26 cellular contexts compared by ENCODE assay signal in genomic region chr7:41582116-41582515, GRCh38.
"Had no signal": no experiment of that assay in that cellular context is flagged by ENCODE, and none has a peak within 500 bp of the region (broad histone marks: within the 10 kb centered on the region; RNA-seq: fewer than 3 reads in every experiment).

No MANE protein-coding gene starts in this region.

- H3K9me3 Mint-ChIP-seq: activated CD8-positive, alpha-beta T cell treated with anti-CD3 and anti-CD28 coated beads for 36 hours; nephron; stimulated activated naive CD8-positive, alpha-beta T cell treated with anti-CD3 and anti-CD28 coated beads, Interleukin-15, Interleukin-2, amounts not matched to agents 100 ng/mL and 50 ng/mL, for 24 hours; type B pancreatic cell had no signal

- H3K36me3 Mint-ChIP-seq: activated naive CD4-positive, alpha-beta T cell treated with anti-CD3 and anti-CD28 coated beads, Interleukin-2, amount 50 U/mL, for 24 hours; type B pancreatic cell; WTC11 had no signal

- H3K4me3 ChIP-seq: body of pancreas, cardiac muscle cell, coronary artery, esophagus muscularis mucosa, thoracic aorta, uterus had no signal

- DNase-seq: activated CD4-positive, alpha-beta T cell treated with anti-CD3 and anti-CD28 coated beads for 1 hour; activated CD4-positive, alpha-beta T cell treated with anti-CD3 and anti-CD28 coated beads, Interleukin-2, amount 50 U/mL, for 1 hour; activated CD8-positive, alpha-beta T cell treated with anti-CD3 and anti-CD28 coated beads for 36 hours; activated naive CD8-positive, alpha-beta T cell treated with anti-CD3 and anti-CD28 coated beads, Interleukin-2, amount 50 U/mL, for 24 hours; activated T-cell treated with anti-CD3 and anti-CD28 coated beads, Interleukin-2, amount 50 U/mL, for 48 hours; anterior cingulate cortex; body of pancreas; cerebellar nuclear complex; left ventricle myocardium superior; posterior cingulate gyrus; stimulated activated CD4-positive, alpha-beta T cell treated with anti-CD3 and anti-CD28 coated beads, Interleukin-12 subunit alpha, Interleukin-12 subunit beta, amount 100 ng/mL, for 4 hours; stimulated activated CD4-positive, alpha-beta T cell treated with anti-CD3 and anti-CD28 coated beads, Interleukin-4, amount 100 ng/mL, for 1 hour; SW 1271; T1000; uterus had no signal

- H3K27me3 ChIP-seq: body of pancreas, cardiac muscle cell, esophagus muscularis mucosa, uterus had no signal

- H3K36me3 ChIP-seq: cardiac muscle cell, esophagus muscularis mucosa, thoracic aorta, uterus had no signal

- H3K4me1 Mint-ChIP-seq: activated naive CD4-positive, alpha-beta T cell treated with anti-CD3 and anti-CD28 coated beads, Interleukin-2, amount 50 U/mL, for 24 hours; activated naive CD8-positive, alpha-beta T cell treated with anti-CD3 and anti-CD28 coated beads, Interleukin-2, amount 50 U/mL, for 24 hours; WTC11 had no signal

- H3K27ac ChIP-seq: body of pancreas, cardiac muscle cell, coronary artery, esophagus muscularis mucosa, thoracic aorta, uterus had no signal

- H3K27ac Mint-ChIP-seq: activated CD8-positive, alpha-beta T cell treated with anti-CD3 and anti-CD28 coated beads for 36 hours; activated naive CD4-positive, alpha-beta T cell treated with anti-CD3 and anti-CD28 coated beads, Interleukin-2, amount 50 U/mL, for 24 hours; activated naive CD8-positive, alpha-beta T cell treated with anti-CD3 and anti-CD28 coated beads, Interleukin-2, amount 50 U/mL, for 24 hours; activated T-helper 2 cell treated with anti-CD3 and anti-CD28 coated beads, Interferon-gamma antibody, Interleukin-2, Interleukin-4, amounts not matched to agents 10 μg/mL and 5 μg/mL and 100 μg/mL, durations not matched to agents 14 hours and 24 hours and 36 hours; stimulated activated naive CD8-positive, alpha-beta T cell treated with anti-CD3 and anti-CD28 coated beads, Interleukin-15, Interleukin-2, amounts not matched to agents 100 ng/mL and 50 ng/mL, for 24 hours; T-helper 1 cell treated with Interleukin-12 subunit alpha and Interleukin-12 subunit beta and Interleukin-4 antibody, amounts not matched to agents 30 μg/mL and 1 μg/mL, for 36 hours; type B pancreatic cell; WTC11 had no signal

- H3K9me3 ChIP-seq: body of pancreas, esophagus muscularis mucosa, thoracic aorta, uterus had no signal

- H3K27me3 Mint-ChIP-seq: activated CD8-positive, alpha-beta T cell treated with anti-CD3 and anti-CD28 coated beads for 36 hours; activated naive CD4-positive, alpha-beta T cell treated with anti-CD3 and anti-CD28 coated beads, Interleukin-2, amount 50 U/mL, for 24 hours; stimulated activated naive CD8-positive, alpha-beta T cell treated with anti-CD3 and anti-CD28 coated beads, Interleukin-15, Interleukin-2, amounts not matched to agents 100 ng/mL and 50 ng/mL, for 24 hours; type B pancreatic cell had no signal

- H3K4me3 Mint-ChIP-seq: activated CD8-positive, alpha-beta T cell treated with anti-CD3 and anti-CD28 coated beads for 36 hours; activated naive CD4-positive, alpha-beta T cell treated with anti-CD3 and anti-CD28 coated beads, Interleukin-2, amount 50 U/mL, for 24 hours; activated naive CD8-positive, alpha-beta T cell treated with anti-CD3 and anti-CD28 coated beads, Interleukin-2, amount 50 U/mL, for 24 hours; nephron; stimulated activated naive CD8-positive, alpha-beta T cell treated with anti-CD3 and anti-CD28 coated beads, Interleukin-15, Interleukin-2, amounts not matched to agents 100 ng/mL and 50 ng/mL, for 24 hours; T-helper 1 cell treated with Interleukin-12 subunit alpha and Interleukin-12 subunit beta and Interleukin-4 antibody, amounts not matched to agents 30 μg/mL and 1 μg/mL, for 36 hours; type B pancreatic cell; WTC11 had no signal

- H3K4me1 ChIP-seq: body of pancreas, esophagus muscularis mucosa, uterus had no signal
